Comparison of ENCODE assay signal across 1 cellular context in the genomic region with DNA sequence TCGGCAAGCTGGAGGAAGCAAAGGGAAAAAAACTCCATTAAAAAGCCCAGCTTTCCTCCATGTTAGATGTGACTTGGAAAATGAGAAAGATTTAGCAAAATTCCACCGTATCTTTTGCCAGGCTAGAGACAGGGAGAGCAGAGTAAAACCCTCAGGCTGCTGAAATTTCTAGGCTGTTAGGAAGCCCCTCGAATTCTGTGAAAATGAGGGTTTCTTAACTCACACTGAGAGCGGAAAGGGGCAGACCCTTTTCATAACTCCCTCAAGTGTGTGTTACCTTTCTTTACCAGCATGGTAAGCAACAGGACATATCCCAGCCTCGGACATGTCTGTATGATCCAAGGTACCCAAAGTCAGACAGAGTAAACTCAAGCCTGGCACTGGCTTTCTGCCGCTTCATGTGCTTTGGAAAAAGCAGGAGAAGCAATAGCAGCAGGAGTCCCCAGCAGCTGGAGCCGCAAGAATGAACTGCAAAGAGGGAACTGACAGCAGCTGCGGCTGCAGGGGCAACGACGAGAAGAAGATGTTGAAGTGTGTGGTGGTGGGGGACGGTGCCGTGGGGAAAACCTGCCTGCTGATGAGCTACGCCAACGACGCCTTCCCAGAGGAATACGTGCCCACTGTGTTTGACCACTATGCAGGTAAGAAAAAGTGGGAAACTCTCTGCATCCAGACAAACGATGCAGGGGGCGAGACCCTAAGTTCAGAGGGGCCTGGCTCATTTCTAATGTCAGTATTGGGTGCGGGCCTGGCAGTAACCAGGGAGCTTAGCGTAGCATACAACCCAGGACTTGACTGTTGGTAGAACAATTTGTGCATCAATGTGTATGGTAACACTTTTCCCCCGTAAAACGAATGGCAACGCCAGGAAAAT.
TF ChIP-seq lines count a peak whose summit lies in the region.

A gene (plus strand): TSS at position 37 of the 874 bp plus-strand sequence. CDS start 427 bp downstream, at position 464.

TF ChIP-seq in HepG2, 621 proteins besides CTCF, POLR2A, EP300 and RAD21 (continued from another document):
- TF ChIP-seq, protein P1, sequence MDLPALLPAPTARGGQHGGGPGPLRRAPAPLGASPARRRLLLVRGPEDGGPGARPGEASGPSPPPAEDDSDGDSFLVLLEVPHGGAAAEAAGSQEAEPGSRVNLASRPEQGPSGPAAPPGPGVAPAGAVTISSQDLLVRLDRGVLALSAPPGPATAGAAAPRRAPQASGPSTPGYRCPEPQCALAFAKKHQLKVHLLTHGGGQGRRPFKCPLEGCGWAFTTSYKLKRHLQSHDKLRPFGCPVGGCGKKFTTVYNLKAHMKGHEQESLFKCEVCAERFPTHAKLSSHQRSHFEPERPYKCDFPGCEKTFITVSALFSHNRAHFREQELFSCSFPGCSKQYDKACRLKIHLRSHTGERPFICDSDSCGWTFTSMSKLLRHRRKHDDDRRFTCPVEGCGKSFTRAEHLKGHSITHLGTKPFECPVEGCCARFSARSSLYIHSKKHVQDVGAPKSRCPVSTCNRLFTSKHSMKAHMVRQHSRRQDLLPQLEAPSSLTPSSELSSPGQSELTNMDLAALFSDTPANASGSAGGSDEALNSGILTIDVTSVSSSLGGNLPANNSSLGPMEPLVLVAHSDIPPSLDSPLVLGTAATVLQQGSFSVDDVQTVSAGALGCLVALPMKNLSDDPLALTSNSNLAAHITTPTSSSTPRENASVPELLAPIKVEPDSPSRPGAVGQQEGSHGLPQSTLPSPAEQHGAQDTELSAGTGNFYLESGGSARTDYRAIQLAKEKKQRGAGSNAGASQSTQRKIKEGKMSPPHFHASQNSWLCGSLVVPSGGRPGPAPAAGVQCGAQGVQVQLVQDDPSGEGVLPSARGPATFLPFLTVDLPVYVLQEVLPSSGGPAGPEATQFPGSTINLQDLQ (CRISPR knock-in tag; IDR thresholded peaks at IDR 0.05) = no peak
- TF ChIP-seq ZFP90 (CRISPR knock-in tag; IDR thresholded peaks at IDR 0.05; ENCODE audit: borderline replicate concordance) = no peak
